In genomic region chr14:22613091-22613695, GRCh38 we compare ENCODE assay signal across 15 cellular contexts. TPM values are rescaled to one million over a fixed set of nuclear protein-coding genes. Genes with fewer than 3 reads are reported as not detected.
DNase-seq lines count a peak whose midpoint lies in the region; ATAC-seq, FAIRE-seq and TF ChIP-seq lines count a peak whose summit lies in the region.
"Had no signal": no experiment of that assay in that cellular context is flagged by ENCODE, and none has a peak within 500 bp of the region (broad histone marks: within the 10 kb centered on the region; RNA-seq: fewer than 3 reads in every experiment).

No MANE protein-coding gene starts in this region.

- peak overlapping the region; percentile 82 for H3K27ac ChIP-seq in AG04450 (ENCODE audit: low read depth, low read length)
- H3K27ac ChIP-seq in RWPE1, result peak overlapping the region; percentile 89
- H3K27ac ChIP-seq in ectodermal cell (ENCODE audit: insufficient read depth, low read depth, low read length, poor library complexity, severe bottlenecking), result peak overlapping the region; percentile 9
- H3K27ac ChIP-seq in pancreas, result peak overlapping the region; percentile 29 to 62 (median 53)
- peak overlapping the region in 2 of 4 donors; percentile 57 to 68 for H3K27ac ChIP-seq in gastrocnemius medialis

- H3K9me3 ChIP-seq in AG04450 (ENCODE audit: control insufficient read depth, insufficient read depth, low read length), result no peaks in the 10 kb centered on the region
- H3K9me3 ChIP-seq in ectodermal cell (ENCODE audit: control insufficient read depth, low read length), result no peaks in the 10 kb centered on the region
- H3K9me3 ChIP-seq in pancreas, result no peaks in the 10 kb centered on the region
- H3K9me3 ChIP-seq in gastrocnemius medialis, result no peaks in the 10 kb centered on the region

- H3K4me3 ChIP-seq in AG04450 (ENCODE audit: low read depth, low read length) (no peak overlapping the region), ectodermal cell (ENCODE audit: insufficient read depth, low read depth, low read length) (no peak overlapping the region), pancreas (no peak overlapping the region), gastrocnemius medialis (no peak overlapping the region)

- TF ChIP-seq CTCF in AG04450 (IDR thresholded peaks at IDR 0.05; ENCODE audit: low read depth, low read length) (peak; percentile 38), RWPE1 (conservative IDR thresholded peaks at IDR 0.05; ENCODE audit: low read depth) (no peak), pancreas (IDR thresholded peaks at IDR 0.05) (no peak), gastrocnemius medialis (IDR thresholded peaks at IDR 0.05 in 4 of 5, conservative IDR thresholded peaks at IDR 0.05 in 1 of 5) (no peak)

- peaks cover 11% of the 10 kb centered on the region for H3K4me1 ChIP-seq in ectodermal cell (ENCODE audit: control insufficient read depth, insufficient read depth, low read length)
- H3K4me1 ChIP-seq in pancreas, result peaks cover 0 to 4% (median 0%) of the 10 kb centered on the region in 3 donors
- peaks cover 11 to 12% of the 10 kb centered on the region in 2 donors for H3K4me1 ChIP-seq in gastrocnemius medialis

- no peaks in the 10 kb centered on the region for H3K36me3 ChIP-seq in ectodermal cell (ENCODE audit: control insufficient read depth, insufficient read depth, low read length)
- peaks cover 0 to 38% (median 8%) of the 10 kb centered on the region in 3 donors for H3K36me3 ChIP-seq in pancreas
- peaks cover 0 to 40% of the 10 kb centered on the region in 2 donors for H3K36me3 ChIP-seq in gastrocnemius medialis

- H3K27me3 ChIP-seq in AG04450 (ENCODE audit: control insufficient read depth, insufficient read depth, low read length) (no peaks in the 10 kb centered on the region), ectodermal cell (ENCODE audit: control insufficient read depth, insufficient read depth, low read length, poor library complexity, severe bottlenecking) (no peaks in the 10 kb centered on the region), pancreas (no peaks in the 10 kb centered on the region), gastrocnemius medialis (no peaks in the 10 kb centered on the region)

- CTCF ChIA-PET in AG04450 (lab: Charles Lee) (interaction anchor here (0.6 to 1.2 kb wide), 6 partner anchors 15 to 260 kb away, joined by 3 to 6 read pairs (median 3); partner anchors contain the start of gene ABHD4), RWPE1 (lab: Yijun Ruan, JAX) (interaction anchor here (0.8 to 1.2 kb wide), 2 partner anchors 12 to 223 kb away, joined by 3 to 6 read pairs; no protein-coding TSS in a partner anchor)

- intact Hi-C loops in pancreas (cut with DNase I), result no loop called here
- intact Hi-C loops in gastrocnemius medialis (cut with DNase I; ENCODE audit: low total_unique reads), result no loop called here

- FAIRE-seq in pancreas (lab: Jason Lieb, UNC), result no peak

- 81 to 88% methylated on average over 2 of the region's 2 CpGs for WGBS in ectodermal cell, 2 experiments
- WGBS in pancreas, 2 donors, result 52 to 61% methylated on average over 2 of the region's 2 CpGs

- no peak for TF ChIP-seq POLR2A in gastrocnemius medialis (IDR thresholded peaks at IDR 0.05)

- ATAC-seq in pancreas (no peak), HG03135 (IDR thresholded peaks at IDR 0.05; ENCODE audit: unreplicated experiment) (no peak), HG02642 (IDR thresholded peaks at IDR 0.05; ENCODE audit: poor library complexity, unreplicated experiment) (no peak), gastrocnemius medialis (no peak)
- ATAC-seq: naive thymus-derived CD4-positive, alpha-beta T cell had no signal

- no peak for DNase-seq in AG04450 (ENCODE audit: low read depth, low spot score)
- DNase-seq in RWPE1 (ENCODE audit: low spot score), result no peak
- DNase-seq in pancreas, result no peak
- DNase-seq in C1 segment of cervical spinal cord (lab: John Stamatoyannopoulos, UW), result no peak
- no peak for DNase-seq in gastrocnemius medialis
- DNase-seq: activated T-cell treated with anti-CD3 and anti-CD28 coated beads for 4 hours; naive thymus-derived CD4-positive, alpha-beta T cell; NCI-H1417 treated with DMSO at 0.1 percent for 48 hours; stimulated activated CD4-positive, alpha-beta T cell treated with anti-CD3 and anti-CD28 coated beads, Interleukin-2, amount 100 ng/mL, for 48 hours had no signal

- in situ Hi-C loops in gastrocnemius medialis (cut with MboI; ENCODE audit: low sequenced_read_pairs in 4 of 4), result no loop called here

- POLR2A ChIA-PET in AG04450 (lab: Yijun Ruan, JAX), result no interaction called here
- POLR2A ChIA-PET in RWPE1 (lab: Yijun Ruan, JAX; ENCODE audit: low non-redundant PET), result no interaction called here

RNA-seq across cellular contexts. Expression of gene ABHD4, which starts 15.1 kb away (rescaled TPM):
- polyA plus RNA-seq in AG04450 (2011; rRNA removed) (42.1 and 49.4 TPM in 2 replicates), pancreas (10 to 100 TPM in 1 of 2 donors, 1 to 10 TPM in 1; 8.2 to 14.7 TPM)
- polyA minus RNA-seq in AG04450 (2011; rRNA and poly(A)+ RNA removed), result 39.7 and 44.9 TPM in 2 replicates
- 25.8 TPM for polyA plus RNA-seq in ectodermal cell (2013, experiment 1 of 4)
- polyA plus RNA-seq in ectodermal cell (2013, experiment 2 of 4), result 23.9 TPM
- 17.9 TPM for polyA plus RNA-seq in ectodermal cell (2013, experiment 3 of 4)
- polyA plus RNA-seq in ectodermal cell (2013, experiment 4 of 4), result 18.8 TPM
- total RNA-seq in pancreas (10 to 100 TPM in 3 of 6 donors, 1 to 10 TPM in 3; 7.6 to 25.9 (median 11.8) TPM), gastrocnemius medialis (10 to 100 TPM; 17.1 to 38.7 (median 27.6) TPM)

RNA-seq across cellular contexts. Expression of gene DAD1, which starts 24.2 kb away (rescaled TPM):
- polyA plus RNA-seq in AG04450 (2011; rRNA removed) (420 and 467 TPM in 2 replicates), pancreas (100 to 1,000 TPM in 1 of 2 donors, 10 to 100 TPM in 1; 58.2 to 178 TPM)
- polyA minus RNA-seq in AG04450 (2011; rRNA and poly(A)+ RNA removed), result 143 and 159 TPM in 2 replicates
- polyA plus RNA-seq in ectodermal cell (2013, experiment 1 of 4), result 163 TPM
- 181 TPM for polyA plus RNA-seq in ectodermal cell (2013, experiment 2 of 4)
- polyA plus RNA-seq in ectodermal cell (2013, experiment 3 of 4), result 150 TPM
- polyA plus RNA-seq in ectodermal cell (2013, experiment 4 of 4), result 176 TPM
- total RNA-seq in pancreas (100 to 1,000 TPM in 1 of 6 donors, 10 to 100 TPM in 5; 63.3 to 119 (median 85.2) TPM), gastrocnemius medialis (100 to 1,000 TPM; 155 to 257 (median 209) TPM)

RNA-seq across cellular contexts. Expression of gene OR6J1, which starts 31.0 kb away (rescaled TPM):
- polyA plus RNA-seq in AG04450 (2011; rRNA removed) (not detected in 2 replicates), pancreas (under 1 TPM in 1 of 2 donors, not detected in 1; 0.05 TPM)
- polyA minus RNA-seq in AG04450 (2011; rRNA and poly(A)+ RNA removed), result not detected in 2 replicates
- polyA plus RNA-seq in ectodermal cell (2013, experiment 1 of 4), result not detected
- polyA plus RNA-seq in ectodermal cell (2013, experiment 2 of 4), result not detected
- polyA plus RNA-seq in ectodermal cell (2013, experiment 3 of 4), result not detected
- polyA plus RNA-seq in ectodermal cell (2013, experiment 4 of 4), result not detected
- total RNA-seq in pancreas (under 1 TPM in 1 of 6 donors, not detected in 5; 0.03 TPM), gastrocnemius medialis (not detected)
- total RNA-seq: dermis microvascular lymphatic vessel endothelial cell; naive thymus-derived CD4-positive, alpha-beta T cell; temporal lobe had no signal
- polyA plus RNA-seq: CD14-positive monocyte; naive thymus-derived CD4-positive, alpha-beta T cell had no signal
